ENCODE assay signal across 27 cellular contexts in genomic region chr2:220476877-220477276, GRCh38.
"Had no signal": no experiment of that assay in that cellular context is flagged by ENCODE, and none has a peak within 500 bp of the region (broad histone marks: within the 10 kb centered on the region; RNA-seq: fewer than 3 reads in every experiment).

No MANE protein-coding gene starts in this region.

- H3K9me3 ChIP-seq: stomach, suprapubic skin, testis, thoracic aorta, thyroid gland, tibial artery, tibial nerve, transverse colon, upper lobe of left lung, upper lobe of right lung, uterus, vagina had no signal

- H3K4me1 ChIP-seq: stomach, suprapubic skin, testis, thyroid gland, tibial artery, tibial nerve, transverse colon, upper lobe of left lung, upper lobe of right lung, uterus, vagina had no signal

- H3K27ac ChIP-seq: stomach, suprapubic skin, testis, thoracic aorta, thyroid gland, tibial artery, tibial nerve, transverse colon, upper lobe of left lung, upper lobe of right lung, uterus, vagina had no signal

- H3K27me3 ChIP-seq: stomach, suprapubic skin, testis, thyroid gland, tibial artery, tibial nerve, transverse colon, upper lobe of left lung, upper lobe of right lung, uterus, vagina had no signal

- DNase-seq: stimulated activated CD4-positive, alpha-beta T cell treated with anti-CD3 and anti-CD28 coated beads, Interleukin-2, amount 100 ng/mL, for 48 hours; stimulated activated CD4-positive, alpha-beta T cell treated with anti-CD3 and anti-CD28 coated beads, Interleukin-4, amount 100 ng/mL, for 1 hour; stimulated activated CD4-positive, alpha-beta T cell treated with anti-CD3 and anti-CD28 coated beads, Interleukin-4, amount 100 ng/mL, for 24 hours; stimulated activated CD4-positive, alpha-beta T cell treated with anti-CD3 and anti-CD28 coated beads, Interleukin-4, amount 100 ng/mL, for 4 hours; stimulated activated CD8-positive, alpha-beta memory T cell treated with anti-CD3 and anti-CD28 coated beads, Interleukin-4, amount 100 ng/mL, for 48 hours; stimulated activated naive B cell treated with anti-CD40 and anti-IgM and Interleukin-4, amounts not matched to agents 10 μg/mL and 1 μg/mL and 100 μg/mL, for 72 hours; stimulated activated naive CD4-positive, alpha-beta T cell; stimulated activated naive CD4-positive, alpha-beta T cell treated with Interleukin-2 at 50 U/mL for 16 hours; stimulated activated naive CD8-positive, alpha-beta T cell treated with anti-CD3 and anti-CD28 coated beads, Interleukin-15, amount 100 ng/mL, for 72 hours; stimulated activated naive CD8-positive, alpha-beta T cell treated with anti-CD3 and anti-CD28 coated beads, Interleukin-15, Interleukin-2, amounts not matched to agents 100 U/mL and 50 U/mL, for 24 hours; stomach; substantia nigra; testis; thyroid gland; tibial artery; transverse colon; trophoblast cell; upper lobe of left lung; upper lobe of right lung; uterus had no signal

- FAIRE-seq: urothelium cell line had no signal

- H3K4me3 ChIP-seq: stomach, suprapubic skin, testis, thoracic aorta, thyroid gland, tibial artery, tibial nerve, transverse colon, upper lobe of left lung, upper lobe of right lung, uterus, vagina had no signal

- H3K36me3 ChIP-seq: stomach, suprapubic skin, thoracic aorta, thyroid gland, tibial artery, tibial nerve, transverse colon, upper lobe of left lung, upper lobe of right lung, uterus, vagina had no signal

- ATAC-seq: stimulated activated effector memory CD8-positive, alpha-beta T cell treated with anti-CD3 and anti-CD28 coated beads, Interleukin-12 subunit alpha, Interleukin-12 subunit beta, amount 100 ng/mL, for 72 hours; stimulated activated memory B cell treated with anti-CD40 and anti-IgM and Interleukin-4, amounts not matched to agents 10 μg/mL and 1 μg/mL and 100 μg/mL, for 72 hours; stimulated activated naive B cell treated with anti-CD40 and anti-IgM and Interleukin-4, amounts not matched to agents 10 μg/mL and 1 μg/mL and 100 μg/mL, for 72 hours; stimulated activated naive CD8-positive, alpha-beta T cell treated with anti-CD3 and anti-CD28 coated beads, Interleukin-15, amount 100 ng/mL, for 72 hours; stimulated activated naive CD8-positive, alpha-beta T cell treated with anti-CD3 and anti-CD28 coated beads, Interleukin-15, Interleukin-2, amounts not matched to agents 100 U/mL and 50 U/mL, for 24 hours; upper lobe of right lung had no signal
